8 cellular contexts compared by ENCODE assay signal in genomic region chr12:95003213-95003920, GRCh38. TPM values are rescaled to one million over a fixed set of nuclear protein-coding genes. Genes with fewer than 3 reads are reported as not detected.
A peak's percentile ranks its signal among the peaks of the same experiment; 100 is the strongest.
DNase-seq lines count a peak whose midpoint lies in the region; ATAC-seq, FAIRE-seq and TF ChIP-seq lines count a peak whose summit lies in the region.

NDUFA12 (minus strand) TSS chr12:95003697; CDS start chr12:95003680, 17 bp downstream.

- peak within 1 kb of the TSS; percentile 80 for H3K4me3 ChIP-seq in OCI-LY7 (ENCODE audit: low read depth, low read length, poor library complexity, severe bottlenecking)
- peak within 1 kb of the TSS; percentile 66 for H3K4me3 ChIP-seq in mucosa of descending colon

- H3K27ac ChIP-seq in OCI-LY7 (ENCODE audit: low read depth, low read length, poor library complexity, severe bottlenecking) (peak within 1 kb of the TSS; percentile 56), epithelial cell of prostate (peak within 1 kb of the TSS; percentile 71)

- ATAC-seq in GM21526 (IDR thresholded peaks at IDR 0.05; ENCODE audit: low FRiP score, unreplicated experiment) (peak; percentile 97), mucosa of descending colon (peak; percentile 100)

- H3K4me1 ChIP-seq in OCI-LY7 (ENCODE audit: insufficient read depth, low read length, poor library complexity, severe bottlenecking) (peaks cover 32% of the 10 kb centered on the region), mucosa of descending colon (ENCODE audit: low read depth) (peaks cover 10% of the 10 kb centered on the region)

- H3K79me2 ChIP-seq in OCI-LY7 (ENCODE audit: insufficient read depth, low read depth, low read length) = peaks cover 40% of the 10 kb centered on the region

- CTCF ChIA-PET in OCI-LY7 (lab: Charles Lee; ENCODE audit: unreplicated experiment) = no interaction called here

- H2AFZ ChIP-seq in OCI-LY7 (ENCODE audit: low read length) = peak within 1 kb of the TSS; percentile 63

- peak; percentile 64 for DNase-seq in D721Med (ENCODE audit: insufficient read length, low spot score)
- peak; percentile 77 for DNase-seq in HuH-7.5 (ENCODE audit: low spot score)
- DNase-seq in OCI-LY7 (ENCODE audit: low spot score) = peak; percentile 97
- DNase-seq in activated T-cell treated with anti-CD3 and anti-CD28 coated beads for 24 hours (ENCODE audit: low read depth) = peak; percentile 94
- peak; percentile 86 for DNase-seq in epithelial cell of prostate (ENCODE audit: low read depth, low spot score)
- peak; percentile 97 for DNase-seq in mucosa of descending colon
- DNase-seq in stimulated activated CD8-positive, alpha-beta memory T cell treated with anti-CD3 and anti-CD28 coated beads, Interleukin-4, amount 100 ng/mL, for 24 hours (ENCODE audit: low read depth) = peak; percentile 94

- POLR2A ChIA-PET in OCI-LY7 (lab: Charles Lee) = interaction anchor here (0.7 to 3.0 kb wide), 15 partner anchors 8 to 568 kb away, joined by 3 to 27 read pairs (median 4); partner anchors contain the start of gene NR2C1

- no peak for FAIRE-seq in D721Med (lab: Jason Lieb, UNC)

- TF ChIP-seq CTCF in D721Med (IDR thresholded peaks at IDR 0.05; ENCODE audit: insufficient read depth, missing control alignments) = no peak
- no peak for TF ChIP-seq CTCF in OCI-LY7 (conservative IDR thresholded peaks at IDR 0.05; ENCODE audit: low read length)
- TF ChIP-seq CTCF in mucosa of descending colon (IDR thresholded peaks at IDR 0.05) = no peak

- peak within 1 kb of the TSS; percentile 87 for H3K4me2 ChIP-seq in OCI-LY7 (ENCODE audit: low read length)

- H4K20me1 ChIP-seq in OCI-LY7 (ENCODE audit: insufficient read depth, low read length) = no peaks in the 10 kb centered on the region

- intact Hi-C loops in OCI-LY7 (cut with micrococcal nuclease; ENCODE audit: unreplicated experiment) = loop anchor here (5.0 kb wide), 1 partner anchor 1194 kb away; no protein-coding TSS in a partner anchor
- intact Hi-C loops in mucosa of descending colon (cut with DNase I, micrococcal nuclease) = no loop called here

- H3K9me2 ChIP-seq in OCI-LY7 (ENCODE audit: insufficient read depth, low read length) = no peaks in the 10 kb centered on the region

- TSS peak; percentile 66 for BruUV-seq in OCI-LY7 (replicated peaks; lab: Mats Ljungman, UMichigan)

- H3K36me3 ChIP-seq in OCI-LY7 (ENCODE audit: insufficient read depth, low read length) (peaks cover 33% of the 10 kb centered on the region), mucosa of descending colon (ENCODE audit: low read depth) (no peaks in the 10 kb centered on the region)

- H3K9me3 ChIP-seq in OCI-LY7 (ENCODE audit: low read length) (peaks cover 23% of the 10 kb centered on the region; the same call in 1 of the 2 replicates), mucosa of descending colon (peaks cover 16% of the 10 kb centered on the region)

RNA-seq across cellular contexts. Expression of gene NDUFA12, which starts in this region (rescaled TPM):
- total RNA-seq in OCI-LY7 (2014; rRNA removed; shearing (Covaris generic)) = 109 and 127 TPM in 2 replicates
- total RNA-seq in OCI-LY7 (2022) (147 TPM in 2 replicates), mucosa of descending colon (100 to 1,000 TPM; 107 to 124 (median 113) TPM)

Comparison
In these comparisons a context has a peak if more than half of its experiments do, and no peak if none do; other contexts are left out.
1. Peak in every context shown above with its lines: DNase-seq, ATAC-seq, H3K4me3 ChIP-seq and H3K27ac ChIP-seq.